23 cellular contexts compared by ENCODE assay signal in the genomic region with DNA sequence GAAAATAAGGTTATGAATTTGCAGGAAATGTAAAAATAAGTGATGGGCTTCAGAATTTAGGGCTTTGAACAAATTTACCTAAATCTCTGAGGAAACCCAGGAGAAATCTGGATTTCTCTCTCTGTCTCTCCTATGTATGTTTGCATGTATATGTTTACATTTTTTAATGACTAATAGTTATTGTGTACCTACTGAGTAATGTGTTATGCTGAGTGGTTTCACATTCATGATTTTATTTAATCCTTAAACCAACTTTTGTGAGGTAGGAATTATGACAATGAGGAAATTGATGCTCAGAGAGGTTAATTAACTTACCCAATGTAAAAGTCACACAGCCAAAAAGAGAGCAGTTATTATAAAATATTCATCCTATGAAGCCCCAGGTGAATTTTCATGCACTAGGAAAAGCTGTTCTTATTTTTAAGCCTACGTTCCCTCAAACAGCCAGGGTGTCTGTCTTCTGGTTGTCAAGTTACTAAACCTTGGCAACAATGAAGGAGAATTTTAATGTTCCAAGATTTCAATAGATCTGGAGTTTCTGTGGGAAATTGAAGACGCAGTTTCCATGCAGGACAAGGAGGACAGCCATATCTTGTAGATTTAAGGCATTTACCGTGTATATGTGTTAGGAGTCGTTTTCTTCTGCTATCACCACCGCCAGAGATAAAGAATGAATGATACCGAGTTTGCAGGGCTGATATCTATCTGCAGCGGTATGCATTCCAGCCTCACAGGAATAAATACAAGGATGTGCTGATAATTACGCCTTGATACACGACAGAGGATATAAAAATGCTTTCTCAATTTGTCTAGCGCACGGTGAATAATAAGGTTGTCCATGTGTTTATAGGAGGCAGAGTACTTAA.
"Had no signal": no experiment of that assay in that cellular context is flagged by ENCODE, and none has a peak within 500 bp of the region (broad histone marks: within the 10 kb centered on the region; RNA-seq: fewer than 3 reads in every experiment).

No MANE protein-coding gene starts in this region.

- H3K27me3 ChIP-seq: cardiac muscle cell, ovary, tibial artery had no signal

- DNase-seq: activated B cell treated with CpG ODN at 0.5 μM for 24 hours; activated CD4-positive, alpha-beta T cell treated with anti-CD3 and anti-CD28 coated beads for 36 hours; activated CD4-positive, alpha-beta T cell treated with anti-CD3 and anti-CD28 coated beads, Interleukin-2, amount 50 U/mL, for 4 hours; activated CD8-positive, alpha-beta memory T cell treated with anti-CD3 and anti-CD28 coated beads for 24 hours; activated CD8-positive, alpha-beta memory T cell treated with anti-CD3 and anti-CD28 coated beads, Interleukin-2, amount 50 U/mL, for 4 hours; activated naive CD4-positive, alpha-beta T cell treated with Interleukin-2 at 50 U/mL for 16 hours; activated naive CD8-positive, alpha-beta T cell treated with anti-CD3 and anti-CD28 coated beads for 36 hours; activated T-cell treated with anti-CD3 and anti-CD28 coated beads, Interleukin-2, amount 50 U/mL, for 4 hours; effector CD8-positive, alpha-beta T cell; naive thymus-derived CD4-positive, alpha-beta T cell; psoas muscle; stimulated activated CD4-positive, alpha-beta T cell treated with anti-CD3 and anti-CD28 coated beads, Interleukin-12 subunit alpha, Interleukin-12 subunit beta, amount 100 ng/mL, for 4 hours; stimulated activated CD4-positive, alpha-beta T cell treated with anti-CD3 and anti-CD28 coated beads, Interleukin-4, amount 100 ng/mL, for 4 hours; stimulated activated naive CD8-positive, alpha-beta T cell treated with anti-CD3 and anti-CD28 coated beads, Interleukin-15, Interleukin-2, amounts not matched to agents 100 U/mL and 50 U/mL, for 24 hours; T-helper 17 cell had no signal

- H3K4me3 ChIP-seq: cardiac muscle cell, ovary, psoas muscle, tibial artery had no signal

- H3K4me1 Mint-ChIP-seq: activated B cell treated with CpG ODN at 0.5 μM for 24 hours; activated CD4-positive, alpha-beta T cell treated with anti-CD3 and anti-CD28 coated beads for 36 hours; activated naive CD8-positive, alpha-beta T cell treated with anti-CD3 and anti-CD28 coated beads for 36 hours; memory B cell; naive thymus-derived CD4-positive, alpha-beta T cell; T-helper 17 cell had no signal

- H3K4me1 ChIP-seq: psoas muscle, tibial artery had no signal

- H3K4me3 Mint-ChIP-seq: activated B cell treated with CpG ODN at 0.5 μM for 24 hours; activated CD4-positive, alpha-beta T cell treated with anti-CD3 and anti-CD28 coated beads for 36 hours; activated naive CD8-positive, alpha-beta T cell treated with anti-CD3 and anti-CD28 coated beads for 36 hours; activated T-cell treated with anti-CD3 and anti-CD28 coated beads, Interleukin-2, amount 50 U/mL, for 4 hours; dendritic cell treated with granulocyte-macrophage colony-stimulating factor and Interleukin-4, amounts not matched to agents 40 ng/mL and 50 ng/mL, for 4 days; memory B cell; naive thymus-derived CD4-positive, alpha-beta T cell; T-helper 17 cell had no signal

- H3K27ac ChIP-seq: cardiac muscle cell, neutrophil, ovary, psoas muscle, tibial artery had no signal

- FAIRE-seq: urothelium cell line had no signal

- H3K36me3 ChIP-seq: cardiac muscle cell, neutrophil, ovary, tibial artery had no signal

- ATAC-seq: activated CD4-positive, alpha-beta T cell treated with anti-CD3 and anti-CD28 coated beads for 36 hours; activated T-cell treated with anti-CD3 and anti-CD28 coated beads, Interleukin-2, amount 50 U/mL, for 4 hours; naive thymus-derived CD4-positive, alpha-beta T cell; psoas muscle; stimulated activated naive CD8-positive, alpha-beta T cell treated with anti-CD3 and anti-CD28 coated beads, Interleukin-15, Interleukin-2, amounts not matched to agents 100 U/mL and 50 U/mL, for 24 hours; T-helper 17 cell had no signal

- H3K9me3 Mint-ChIP-seq: activated naive CD8-positive, alpha-beta T cell treated with anti-CD3 and anti-CD28 coated beads for 36 hours; activated T-helper 2 cell treated with anti-CD3 and anti-CD28 coated beads, Interferon-gamma antibody, Interleukin-2, Interleukin-4, amounts not matched to agents 10 μg/mL and 5 μg/mL and 100 μg/mL, durations not matched to agents 14 hours and 24 hours and 36 hours; dendritic cell treated with granulocyte-macrophage colony-stimulating factor and Interleukin-4, amounts not matched to agents 40 ng/mL and 50 ng/mL, for 4 days had no signal

- H3K27ac Mint-ChIP-seq: activated B cell treated with CpG ODN at 0.5 μM for 24 hours; activated CD4-positive, alpha-beta T cell treated with anti-CD3 and anti-CD28 coated beads for 36 hours; activated naive CD8-positive, alpha-beta T cell treated with anti-CD3 and anti-CD28 coated beads for 36 hours; activated T-helper 2 cell treated with anti-CD3 and anti-CD28 coated beads, Interferon-gamma antibody, Interleukin-2, Interleukin-4, amounts not matched to agents 10 μg/mL and 5 μg/mL and 100 μg/mL, durations not matched to agents 14 hours and 24 hours and 36 hours; dendritic cell treated with granulocyte-macrophage colony-stimulating factor and Interleukin-4, amounts not matched to agents 40 ng/mL and 50 ng/mL, for 4 days; memory B cell; naive thymus-derived CD4-positive, alpha-beta T cell; T-helper 17 cell had no signal

- H3K9me3 ChIP-seq: neutrophil, ovary, psoas muscle, tibial artery had no signal

- H3K36me3 Mint-ChIP-seq: activated naive CD8-positive, alpha-beta T cell treated with anti-CD3 and anti-CD28 coated beads for 36 hours; memory B cell had no signal
